ENCODE assay signal across 22 cellular contexts in the genomic region with DNA sequence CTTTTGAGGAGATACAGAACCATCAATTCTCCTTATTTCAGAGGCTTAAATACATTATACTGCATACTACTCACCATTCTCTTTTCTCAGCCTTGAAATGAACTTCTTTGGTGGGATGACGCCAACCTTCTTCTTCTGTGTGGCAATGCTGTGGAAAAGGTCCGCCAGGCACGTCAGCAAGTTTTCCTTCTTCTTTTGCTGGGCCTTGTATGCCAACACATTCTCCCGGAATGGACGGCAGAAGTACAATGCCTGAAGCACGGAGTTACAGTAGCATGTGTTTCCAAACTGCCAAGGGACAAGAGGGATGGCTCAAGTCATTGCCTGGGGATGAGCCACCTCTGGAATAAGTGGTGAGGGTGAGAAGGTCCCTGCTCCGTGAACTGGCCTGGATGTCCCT.
"Had no signal": no experiment of that assay in that cellular context is flagged by ENCODE, and none has a peak within 500 bp of the region (broad histone marks: within the 10 kb centered on the region; RNA-seq: fewer than 3 reads in every experiment).

No MANE protein-coding gene starts in this region.

- H3K36me3 ChIP-seq: neutrophil, uterus had no signal

- H3K4me3 ChIP-seq: heart right ventricle, skin epidermis, testis, uterus had no signal

- ATAC-seq: esophagus mucosa; stimulated activated naive CD8-positive, alpha-beta T cell treated with anti-CD3 and anti-CD28 coated beads, Interleukin-15, Interleukin-2, amounts not matched to agents 100 U/mL and 50 U/mL, for 24 hours had no signal

- H3K27me3 ChIP-seq: heart right ventricle, neutrophil, testis, uterus had no signal

- H3K4me1 ChIP-seq: uterus had no signal

- H3K27ac ChIP-seq: neutrophil, testis, uterus had no signal

- H3K9me3 ChIP-seq: heart right ventricle, neutrophil, testis, uterus had no signal

- DNase-seq: activated CD4-positive, alpha-beta T cell treated with anti-CD3 and anti-CD28 coated beads for 4 hours; activated CD4-positive, alpha-beta T cell treated with anti-CD3 and anti-CD28 coated beads, Interleukin-2, amount 50 U/mL, for 4 hours; activated CD8-positive, alpha-beta memory T cell treated with anti-CD3 and anti-CD28 coated beads for 24 hours; activated effector memory CD4-positive, alpha-beta T cell treated with anti-CD3 and anti-CD28 coated beads, Interleukin-2, amount 50 U/mL, for 16 hours; activated naive CD4-positive, alpha-beta T cell treated with anti-CD3 and anti-CD28 coated beads for 36 hours; activated naive CD8-positive, alpha-beta T cell treated with anti-CD3 and anti-CD28 coated beads for 36 hours; central memory CD4-positive, alpha-beta T cell; endodermal cell; foreskin melanocyte; heart right ventricle; kidney glomerular epithelial cell; mammary epithelial cell; naive B cell; nephron progenitor cell; stimulated activated CD4-positive, alpha-beta T cell treated with anti-CD3 and anti-CD28 coated beads, Interleukin-12 subunit alpha, Interleukin-12 subunit beta, amount 100 ng/mL, for 4 hours; stimulated activated CD4-positive, alpha-beta T cell treated with anti-CD3 and anti-CD28 coated beads, Interleukin-4, amount 100 ng/mL, for 1 hour; stimulated activated naive CD8-positive, alpha-beta T cell treated with anti-CD3 and anti-CD28 coated beads, Interleukin-15, Interleukin-2, amounts not matched to agents 100 U/mL and 50 U/mL, for 24 hours; testis; uterus had no signal
